8 cellular contexts compared by ENCODE assay signal in the genomic region with DNA sequence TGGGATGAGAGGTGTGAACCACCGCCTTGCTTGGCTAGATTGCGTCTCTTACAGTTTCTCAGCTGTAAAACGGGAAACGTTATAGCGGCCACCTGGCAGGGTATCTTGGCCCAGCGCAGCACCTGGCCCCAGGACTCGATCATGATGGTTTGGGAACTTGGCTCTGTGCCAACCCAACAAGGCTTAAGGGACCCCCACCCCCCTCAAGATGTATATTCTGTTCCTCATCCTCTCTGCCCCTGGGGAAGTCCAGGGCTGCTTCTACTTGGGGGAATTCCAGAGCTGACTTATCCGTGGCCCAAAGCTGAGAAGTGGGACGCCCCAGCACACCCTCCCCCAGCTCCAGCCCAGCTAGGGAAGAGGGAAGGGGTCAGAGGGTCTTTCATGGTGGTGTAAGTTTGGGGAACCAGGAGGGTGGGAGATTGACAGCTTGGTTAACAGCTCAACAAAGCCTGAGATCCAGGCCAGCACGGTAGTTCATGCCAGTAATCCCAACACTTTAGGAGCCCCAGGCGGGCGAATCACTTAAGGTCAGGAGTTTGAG. TPM values are rescaled to one million over a fixed set of nuclear protein-coding genes. Genes with fewer than 3 reads are reported as not detected.
DNase-seq lines count a peak whose midpoint lies in the region; ATAC-seq, FAIRE-seq and TF ChIP-seq lines count a peak whose summit lies in the region.

No MANE protein-coding gene starts in this region.

- TF ChIP-seq CTCF in kidney (IDR thresholded peaks at IDR 0.05; ENCODE audit: borderline replicate concordance, extremely low read depth, insufficient read depth) (no peak), stomach (IDR thresholded peaks at IDR 0.05) (no peak)

- H3K4me3 ChIP-seq in kidney (ENCODE audit: low read length in 2 of 2) = peak overlapping the region; percentile 61
- H3K4me3 ChIP-seq in stomach = peak overlapping the region; percentile 39 to 68 (median 44)

- peaks cover 39% of the 10 kb centered on the region for H3K4me1 Mint-ChIP-seq in activated CD8-positive, alpha-beta memory T cell treated with anti-CD3 and anti-CD28 coated beads, Interleukin-2, amount 10 ng/mL, durations not matched to agents 7 days and 5 days

- H3K27ac Mint-ChIP-seq in activated CD8-positive, alpha-beta memory T cell treated with anti-CD3 and anti-CD28 coated beads, Interleukin-2, amount 10 ng/mL, durations not matched to agents 7 days and 5 days = peak overlapping the region; percentile 89

- H3K36me3 ChIP-seq in kidney (ENCODE audit: control insufficient read depth in 1 of 2, insufficient read depth in 2 of 2, low read length in 2 of 2) (peaks cover 0 to 5% of the 10 kb centered on the region in 2 donors), stomach (peaks cover 0 to 26% (median 13%) of the 10 kb centered on the region in 4 donors)

- no peak for TF ChIP-seq EP300 in stomach (IDR thresholded peaks at IDR 0.05)

- no peaks in the 10 kb centered on the region for H3K27me3 Mint-ChIP-seq in activated CD8-positive, alpha-beta memory T cell treated with anti-CD3 and anti-CD28 coated beads, Interleukin-2, amount 10 ng/mL, durations not matched to agents 7 days and 5 days

- ATAC-seq in activated CD4-positive, CD25-positive, alpha-beta regulatory T cell treated with anti-CD3 and anti-CD28 coated beads, Interleukin-2, amount 50 U/mL, for 24 hours = peak; percentile 17 to 23
- peak; percentile 9 for ATAC-seq in HG03095 (IDR thresholded peaks at IDR 0.05; ENCODE audit: unreplicated experiment)
- peak; percentile 4 for ATAC-seq in activated CD8-positive, alpha-beta memory T cell treated with anti-CD3 and anti-CD28 coated beads, Interleukin-2, amount 10 ng/mL, durations not matched to agents 7 days and 5 days

- CTCF ChIA-PET in activated CD8-positive, alpha-beta memory T cell treated with anti-CD3 and anti-CD28 coated beads, Interleukin-2, amount 10 ng/mL, durations not matched to agents 7 days and 5 days (lab: Charles Lee) = interaction anchor here (0.7 to 7.5 kb wide), 25 partner anchors 8 to 341 kb away, joined by 3 to 320 read pairs (median 8); a partner anchor contains a TSS

- peaks cover 18% of the 10 kb centered on the region for H3K36me3 Mint-ChIP-seq in activated CD8-positive, alpha-beta memory T cell treated with anti-CD3 and anti-CD28 coated beads, Interleukin-2, amount 10 ng/mL, durations not matched to agents 7 days and 5 days

- intact Hi-C loops in kidney (cut with DNase I) (no loop called here), stomach (cut with DNase I; ENCODE audit: low total_unique reads) (no loop called here)

- H3K9me3 ChIP-seq in kidney (ENCODE audit: control insufficient read depth in 1 of 2, low read length in 2 of 2) = no peaks in the 10 kb centered on the region
- no peaks in the 10 kb centered on the region for H3K9me3 ChIP-seq in stomach

- WGBS in stomach, 5 donors = 26 to 37% (median 31%) methylated on average over 11 to 12 of the region's 12 CpGs

- FAIRE-seq in kidney (lab: Jason Lieb, UNC) = no peak

- H3K9ac ChIP-seq in kidney (ENCODE audit: low read length in 2 of 2) = no peak overlapping the region

- peaks cover 0 to 35% (median 0%) of the 10 kb centered on the region in 3 donors for H3K27me3 ChIP-seq in stomach

- H3K27ac ChIP-seq in kidney (ENCODE audit: low read depth in 2 of 2, low read length in 2 of 2) (peak overlapping the region; percentile 87 to 90), stomach (peak overlapping the region; percentile 47 to 92 (median 85))

- H3K4me1 ChIP-seq in kidney (ENCODE audit: control insufficient read depth in 1 of 2, insufficient read depth in 1 of 2, low read depth in 1 of 2, low read length in 2 of 2) (peaks cover 0 to 9% of the 10 kb centered on the region in 2 donors), stomach (peaks cover 16 to 38% (median 29%) of the 10 kb centered on the region in 4 donors)

- DNase-seq in activated CD4-positive, CD25-positive, alpha-beta regulatory T cell (lab: John Stamatoyannopoulos, UW) = no peak
- peak; percentile 57 for DNase-seq in activated CD8-positive, alpha-beta memory T cell treated with anti-CD3 and anti-CD28 coated beads, Interleukin-2, amount 10 ng/mL, durations not matched to agents 7 days and 5 days
- DNase-seq in kidney (peak; percentile 70), stomach (no peak), NOMO-1 (lab: John Stamatoyannopoulos, UW; ENCODE audit: unreplicated experiment in 2 of 2) (no peak), NCI-H1105 treated with DMSO at 0.1 percent for 48 hours (lab: John Stamatoyannopoulos, UW) (no peak)

- peak overlapping the region; percentile 81 for H3K4me3 Mint-ChIP-seq in activated CD8-positive, alpha-beta memory T cell treated with anti-CD3 and anti-CD28 coated beads, Interleukin-2, amount 10 ng/mL, durations not matched to agents 7 days and 5 days

- H3K9me3 Mint-ChIP-seq in activated CD8-positive, alpha-beta memory T cell treated with anti-CD3 and anti-CD28 coated beads, Interleukin-2, amount 10 ng/mL, durations not matched to agents 7 days and 5 days (ENCODE audit: low read depth) = no peaks in the 10 kb centered on the region

- TF ChIP-seq POLR2A in stomach (IDR thresholded peaks at IDR 0.05) = no peak

RNA-seq across cellular contexts. Expression of a gene that starts 0.7 kb away (rescaled TPM):
- 10 to 100 TPM; 17.7 to 31.5 TPM for total RNA-seq in activated CD8-positive, alpha-beta memory T cell treated with anti-CD3 and anti-CD28 coated beads, Interleukin-2, amount 10 ng/mL, durations not matched to agents 7 days and 5 days
- 50.3 TPM for total RNA-seq in kidney
- 16.3 TPM for polyA plus RNA-seq in kidney (ENCODE audit: insufficient read depth, low read depth, low replicate concordance)
- 10 to 100 TPM in 2 of 5 donors, 1 to 10 TPM in 3; 2.3 to 15.6 (median 8.7) TPM for total RNA-seq in stomach
- 1 to 10 TPM; 7.9 to 9.5 (median 8.8) TPM for polyA plus RNA-seq in stomach

RNA-seq across cellular contexts. Expression of a gene that starts 15.1 kb away (rescaled TPM):
- under 1 TPM; 0.89 to 0.99 TPM for total RNA-seq in activated CD8-positive, alpha-beta memory T cell treated with anti-CD3 and anti-CD28 coated beads, Interleukin-2, amount 10 ng/mL, durations not matched to agents 7 days and 5 days
- 0.85 TPM for total RNA-seq in kidney
- polyA plus RNA-seq in kidney (ENCODE audit: insufficient read depth, low read depth, low replicate concordance) = 1.1 TPM
- total RNA-seq in stomach = 1 to 10 TPM in 1 of 5 donors, not detected in 4; 1.9 TPM
- under 1 TPM in 2 of 3 donors, not detected in 1; 0.56 to 0.85 TPM for polyA plus RNA-seq in stomach

RNA-seq across cellular contexts. Expression of a gene that starts 18.1 kb away (rescaled TPM):
- total RNA-seq in activated CD8-positive, alpha-beta memory T cell treated with anti-CD3 and anti-CD28 coated beads, Interleukin-2, amount 10 ng/mL, durations not matched to agents 7 days and 5 days = under 1 TPM; 0.41 to 0.84 TPM
- total RNA-seq in kidney (2.9 TPM), stomach (under 1 TPM in 1 of 5 donors, not detected in 4; 0.45 TPM)
- polyA plus RNA-seq in kidney (ENCODE audit: insufficient read depth, low read depth, low replicate concordance) (0.34 TPM), stomach (under 1 TPM in 2 of 3 donors, not detected in 1; 0.12 to 0.50 TPM)

RNA-seq across cellular contexts. Expression of a gene that starts 19.6 kb away (rescaled TPM):
- 100 to 1,000 TPM in 1 of 2 experiments, 10 to 100 TPM in 1; 85.4 to 112 TPM for total RNA-seq in activated CD8-positive, alpha-beta memory T cell treated with anti-CD3 and anti-CD28 coated beads, Interleukin-2, amount 10 ng/mL, durations not matched to agents 7 days and 5 days
- total RNA-seq in kidney = 44.8 TPM
- 102 TPM for polyA plus RNA-seq in kidney (ENCODE audit: insufficient read depth, low read depth, low replicate concordance)
- total RNA-seq in stomach = 100 to 1,000 TPM in 1 of 5 donors, 10 to 100 TPM in 4; 16.1 to 314 (median 58.4) TPM
- polyA plus RNA-seq in stomach = 10 to 100 TPM; 48.7 to 53.1 (median 51.8) TPM

RNA-seq across cellular contexts. Expression of a gene that starts 38.0 kb away (rescaled TPM):
- 1 to 10 TPM in 1 of 2 experiments, under 1 TPM in 1; 0.93 to 3.3 TPM for total RNA-seq in activated CD8-positive, alpha-beta memory T cell treated with anti-CD3 and anti-CD28 coated beads, Interleukin-2, amount 10 ng/mL, durations not matched to agents 7 days and 5 days
- total RNA-seq in kidney (4.6 TPM), stomach (1 to 10 TPM in 2 of 5 donors, not detected in 3; 2.2 to 2.3 TPM)
- polyA plus RNA-seq in kidney (ENCODE audit: insufficient read depth, low read depth, low replicate concordance) (5.5 TPM), stomach (1 to 10 TPM; 3.7 to 8.6 (median 4.3) TPM)

Comparison
In these comparisons a context has a peak if more than half of its experiments do, and no peak if none do; other contexts are left out.
1. DNase-seq: peak in activated CD8-positive, alpha-beta memory T cell treated with anti-CD3 and anti-CD28 coated beads, Interleukin-2, amount 10 ng/mL, durations not matched to agents 7 days and 5 days (single experiment) and kidney (single experiment); none in activated CD4-positive, CD25-positive, alpha-beta regulatory T cell (0 of 4), stomach (single experiment), NOMO-1 (0 of 2) and NCI-H1105 treated with DMSO at 0.1 percent for 48 hours (single experiment).
2. Peak in every context shown above with its lines, with median percentiles within 50 percentile points of each other: ATAC-seq.